Comparison of ENCODE assay signal across 8 cellular contexts in the genomic region with DNA sequence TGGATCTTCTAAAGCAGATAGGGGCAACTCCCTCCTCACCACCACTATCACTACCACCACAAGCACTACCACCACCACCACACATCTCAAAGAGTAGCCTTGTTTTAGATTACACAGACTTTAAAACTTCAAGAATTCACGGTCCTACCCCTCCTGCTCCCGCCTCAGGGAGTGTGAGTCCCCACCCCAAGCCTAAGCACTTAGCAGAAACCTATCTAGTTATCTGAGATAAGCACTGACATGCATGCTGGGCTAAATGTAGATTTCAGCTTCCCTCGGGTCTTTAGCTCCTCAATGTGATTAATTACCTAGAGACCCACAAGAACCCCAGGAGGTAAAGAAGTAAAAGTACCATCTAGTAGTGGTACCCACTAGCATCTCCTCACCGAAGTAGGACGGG. TPM values are rescaled to one million over a fixed set of nuclear protein-coding genes. Genes with fewer than 3 reads are reported as not detected.
DNase-seq lines count a peak whose midpoint lies in the region; ATAC-seq, FAIRE-seq and TF ChIP-seq lines count a peak whose summit lies in the region.

No MANE protein-coding gene starts in this region.

- no peak for TF ChIP-seq POLR2A in testis (IDR thresholded peaks at IDR 0.05)

- no peak for DNase-seq in activated CD4-positive, alpha-beta T cell treated with anti-CD3 and anti-CD28 coated beads, Interleukin-2, amount 10 ng/mL, durations not matched to agents 7 days and 5 days
- DNase-seq in activated CD4-positive, alpha-beta T cell treated with anti-CD3 and anti-CD28 coated beads for 1 hour, result no peak
- DNase-seq in astrocyte (ENCODE audit: low read depth) (no peak), testis (no peak), NCI-H526 (lab: John Stamatoyannopoulos, UW) (no peak)
- DNase-seq in stimulated activated CD4-positive, alpha-beta T cell treated with anti-CD3 and anti-CD28 coated beads, Interleukin-12 subunit alpha, Interleukin-12 subunit beta, amount 100 ng/mL, for 4 hours, result no peak

- H3K9me3 Mint-ChIP-seq in activated CD4-positive, alpha-beta T cell treated with anti-CD3 and anti-CD28 coated beads, Interleukin-2, amount 10 ng/mL, durations not matched to agents 7 days and 5 days, result no peaks in the 10 kb centered on the region
- no peaks in the 10 kb centered on the region for H3K9me3 Mint-ChIP-seq in astrocyte (ENCODE audit: unreplicated experiment)

- intact Hi-C loops in testis (cut with DNase I; ENCODE audit: low total_unique reads), result no loop called here

- H3K27ac ChIP-seq in astrocyte (ENCODE audit: low read depth, low read length) (no peak overlapping the region), liver (ENCODE audit: low read depth in 1 of 2, low read length in 2 of 2) (no peak overlapping the region), testis (no peak overlapping the region)

- H3K27me3 Mint-ChIP-seq in activated CD4-positive, alpha-beta T cell treated with anti-CD3 and anti-CD28 coated beads, Interleukin-2, amount 10 ng/mL, durations not matched to agents 7 days and 5 days, result peaks cover 7% of the 10 kb centered on the region
- no peaks in the 10 kb centered on the region for H3K27me3 Mint-ChIP-seq in astrocyte (ENCODE audit: low read depth, unreplicated experiment)

- H3K4me1 Mint-ChIP-seq in activated CD4-positive, alpha-beta T cell treated with anti-CD3 and anti-CD28 coated beads, Interleukin-2, amount 10 ng/mL, durations not matched to agents 7 days and 5 days, result peaks cover 19% of the 10 kb centered on the region
- no peaks in the 10 kb centered on the region for H3K4me1 Mint-ChIP-seq in astrocyte (ENCODE audit: low read depth, unreplicated experiment)

- H3K9ac ChIP-seq in astrocyte (ENCODE audit: low read length) (peak overlapping the region; percentile 82), liver (ENCODE audit: low read depth in 1 of 2, low read length in 2 of 2) (no peak overlapping the region)

- ATAC-seq in GM18517 (IDR thresholded peaks at IDR 0.05; ENCODE audit: unreplicated experiment), result no peak

- H3K36me3 ChIP-seq in astrocyte (ENCODE audit: insufficient read depth, low read length), result no peaks in the 10 kb centered on the region
- no peaks in the 10 kb centered on the region for H3K36me3 ChIP-seq in liver (ENCODE audit: control insufficient read depth in 4 of 4, insufficient read depth in 3 of 4, low read depth in 1 of 4, low read length in 3 of 4)
- no peaks in the 10 kb centered on the region for H3K36me3 ChIP-seq in testis (ENCODE audit: low read depth, missing control alignments)

- POLR2A ChIA-PET in activated CD4-positive, alpha-beta T cell treated with anti-CD3 and anti-CD28 coated beads, Interleukin-2, amount 10 ng/mL, durations not matched to agents 7 days and 5 days (lab: Charles Lee), result no interaction called here

- no peaks in the 10 kb centered on the region for H3K79me2 ChIP-seq in astrocyte (ENCODE audit: insufficient read depth, low read length)

- TF ChIP-seq RAD21 in liver (IDR thresholded peaks at IDR 0.05), result no peak

- H3K27me3 ChIP-seq in astrocyte (ENCODE audit: insufficient read depth, low read length) (no peaks in the 10 kb centered on the region), liver (ENCODE audit: control insufficient read depth in 4 of 4, insufficient read depth in 4 of 4, low read length in 3 of 4) (no peaks in the 10 kb centered on the region), testis (no peaks in the 10 kb centered on the region)

- H3K4me1 ChIP-seq in astrocyte (ENCODE audit: insufficient read depth, low read length) (peaks cover 3% of the 10 kb centered on the region), liver (ENCODE audit: control insufficient read depth in 4 of 4, insufficient read depth in 4 of 4, low read length in 3 of 4) (peaks cover 1 to 13% (median 9%) of the 10 kb centered on the region in 4 donors), testis (no peaks in the 10 kb centered on the region)

- H3K9me3 ChIP-seq in astrocyte (ENCODE audit: insufficient read depth, low read depth, low read length), result no peaks in the 10 kb centered on the region
- H3K9me3 ChIP-seq in liver (ENCODE audit: control insufficient read depth in 4 of 4, low read length in 3 of 4), result no peaks in the 10 kb centered on the region
- no peaks in the 10 kb centered on the region for H3K9me3 ChIP-seq in testis

- H3K27ac Mint-ChIP-seq in activated CD4-positive, alpha-beta T cell treated with anti-CD3 and anti-CD28 coated beads, Interleukin-2, amount 10 ng/mL, durations not matched to agents 7 days and 5 days, result peak overlapping the region; percentile 80
- H3K27ac Mint-ChIP-seq in astrocyte (ENCODE audit: unreplicated experiment), result no peak overlapping the region

- CTCF ChIA-PET in activated CD4-positive, alpha-beta T cell treated with anti-CD3 and anti-CD28 coated beads, Interleukin-2, amount 10 ng/mL, durations not matched to agents 7 days and 5 days (lab: Charles Lee), result no interaction called here

- TF ChIP-seq CTCF in astrocyte (IDR thresholded peaks at IDR 0.05; ENCODE audit: insufficient read depth, low read depth, low read length) (no peak), liver (IDR thresholded peaks at IDR 0.05; ENCODE audit: low read depth, low read length, missing input control) (no peak), testis (IDR thresholded peaks at IDR 0.05) (no peak)

- WGBS in liver, result 15% methylated on average over 5 of the region's 5 CpGs
- WGBS in testis, 2 donors, result 11 to 12% methylated on average over 3 to 5 of the region's 5 CpGs

- no peak for FAIRE-seq in astrocyte (lab: Jason Lieb, UNC)

- H3K4me3 Mint-ChIP-seq in activated CD4-positive, alpha-beta T cell treated with anti-CD3 and anti-CD28 coated beads, Interleukin-2, amount 10 ng/mL, durations not matched to agents 7 days and 5 days, result peak overlapping the region; percentile 81
- peak overlapping the region; percentile 92 for H3K4me3 Mint-ChIP-seq in astrocyte (ENCODE audit: unreplicated experiment)

- H4K20me1 ChIP-seq in astrocyte (ENCODE audit: insufficient read depth, low read length), result no peaks in the 10 kb centered on the region

- no peaks in the 10 kb centered on the region for H3K36me3 Mint-ChIP-seq in activated CD4-positive, alpha-beta T cell treated with anti-CD3 and anti-CD28 coated beads, Interleukin-2, amount 10 ng/mL, durations not matched to agents 7 days and 5 days (ENCODE audit: low read depth)
- H3K36me3 Mint-ChIP-seq in astrocyte (ENCODE audit: low read depth, unreplicated experiment), result no peaks in the 10 kb centered on the region

- peak overlapping the region; percentile 89 for H3K4me2 ChIP-seq in astrocyte (ENCODE audit: low read length)

- H3K4me3 ChIP-seq in astrocyte (ENCODE audit: insufficient read depth, low read depth, low read length) (peak overlapping the region; percentile 75), liver (ENCODE audit: low read depth in 1 of 3, low read length in 3 of 3) (peak overlapping the region; percentile 74 to 91 (median 75)), testis (peak overlapping the region; percentile 60 to 73)

- H2AFZ ChIP-seq in astrocyte (ENCODE audit: low read depth, low read length), result peak overlapping the region; percentile 87

TF ChIP-seq in liver, 16 proteins besides CTCF, POLR2A, EP300 and RAD21:
- TF ChIP-seq NR2F2 (IDR thresholded peaks at IDR 0.05) (no peak), FOXA1 (IDR thresholded peaks at IDR 0.05) (no peak), JUND (IDR thresholded peaks at IDR 0.05) (no peak), HNF4G (IDR thresholded peaks at IDR 0.05) (no peak), YY1 (IDR thresholded peaks at IDR 0.05) (no peak), RXRA (IDR thresholded peaks at IDR 0.05) (no peak), EGR1 (IDR thresholded peaks at IDR 0.05; ENCODE audit: low read depth in 2 of 2) (no peak), TAF1 (conservative IDR thresholded peaks at IDR 0.05) (no peak)
- TF ChIP-seq, protein P1, sequence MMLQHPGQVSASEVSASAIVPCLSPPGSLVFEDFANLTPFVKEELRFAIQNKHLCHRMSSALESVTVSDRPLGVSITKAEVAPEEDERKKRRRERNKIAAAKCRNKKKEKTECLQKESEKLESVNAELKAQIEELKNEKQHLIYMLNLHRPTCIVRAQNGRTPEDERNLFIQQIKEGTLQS (IDR thresholded peaks at IDR 0.05), result no peak

RNA-seq across cellular contexts. Expression of a gene that starts 0.8 kb away (rescaled TPM):
- total RNA-seq in activated CD4-positive, alpha-beta T cell treated with anti-CD3 and anti-CD28 coated beads, Interleukin-2, amount 10 ng/mL, durations not matched to agents 7 days and 5 days, result under 1 TPM; 0.69 to 0.79 TPM
- 16.7 and 36.9 TPM in 2 replicates for total RNA-seq in astrocyte
- 1 to 10 TPM; 1.5 to 2.6 TPM for total RNA-seq in liver
- polyA plus RNA-seq in liver, result 1 to 10 TPM; 1.1 to 2.2 TPM
- total RNA-seq in testis, result 10 to 100 TPM; 14.9 to 22.5 TPM
- polyA plus RNA-seq in testis (ENCODE audit: insufficient read depth, low read depth, low replicate concordance), result 11.7 TPM
